Comparison of ENCODE assay signal across 9 cellular contexts in the genomic region with DNA sequence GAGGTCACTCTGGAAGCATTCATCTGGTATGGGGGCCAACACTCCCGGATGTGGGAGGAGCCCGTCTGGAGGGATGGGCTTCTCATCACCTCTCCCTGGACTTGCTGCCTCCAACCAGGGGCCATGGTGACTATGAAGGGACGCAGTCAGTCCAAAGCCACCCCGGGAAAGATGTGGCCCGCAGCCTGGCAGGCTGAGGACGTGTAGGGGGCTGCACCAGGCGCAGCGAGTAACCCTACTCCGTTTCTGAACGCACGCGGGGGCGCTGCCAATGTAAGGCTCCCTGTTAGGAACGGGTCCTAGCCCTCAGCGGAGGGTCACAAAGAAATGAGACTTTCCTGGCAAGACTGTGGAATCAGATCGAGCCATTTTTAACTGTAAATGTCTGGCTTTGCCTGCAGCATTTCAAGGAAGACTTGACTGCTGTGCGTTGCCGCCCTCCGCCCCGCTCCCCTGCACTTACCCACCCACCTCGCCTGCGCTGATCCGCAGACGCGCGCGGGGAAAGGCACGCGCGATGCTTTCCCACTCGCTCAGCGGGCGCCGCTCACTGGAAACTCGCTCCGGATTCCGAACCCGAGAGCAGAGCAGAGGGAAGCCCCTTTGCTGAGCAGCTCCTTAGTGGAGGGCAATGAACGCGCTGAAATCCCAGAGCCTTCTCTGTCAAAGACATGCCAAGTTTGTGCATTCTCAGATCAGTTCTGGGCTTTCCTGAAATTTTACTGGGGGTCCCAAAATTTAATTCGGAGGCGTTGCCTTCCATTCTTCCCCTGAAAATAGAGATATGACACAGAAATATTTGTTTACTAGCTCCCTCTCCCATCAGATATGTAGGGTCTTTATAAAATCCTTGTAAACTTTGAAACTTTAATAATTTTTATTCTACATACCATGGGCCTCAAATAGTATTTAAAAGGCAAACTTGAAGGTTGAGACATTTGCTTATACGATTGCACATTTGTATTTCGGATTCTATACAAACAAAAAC. TPM values are rescaled to one million over a fixed set of nuclear protein-coding genes. Genes with fewer than 3 reads are reported as not detected.
DNase-seq lines count a peak whose midpoint lies in the region; ATAC-seq and TF ChIP-seq lines count a peak whose summit lies in the region.
"Had no signal": no experiment of that assay in that cellular context is flagged by ENCODE, and none has a peak within 500 bp of the region (broad histone marks: within the 10 kb centered on the region; RNA-seq: fewer than 3 reads in every experiment).

No MANE protein-coding gene starts in this region.

- H3K4me3 Mint-ChIP-seq in activated T-helper 17 cell treated with anti-CD3 and anti-CD28 coated beads, Interleukin-2, amount 50 U/mL, for 72 hours: peak overlapping the region; percentile 6
- H3K4me3 Mint-ChIP-seq: activated naive CD4-positive, alpha-beta T cell treated with anti-CD3 and anti-CD28 coated beads, Interleukin-2, amount 50 U/mL, for 24 hours had no signal

- H3K4me1 Mint-ChIP-seq in activated T-helper 17 cell treated with anti-CD3 and anti-CD28 coated beads, Interleukin-2, amount 50 U/mL, for 72 hours: no peaks in the 10 kb centered on the region

- H3K27me3 ChIP-seq in smooth muscle cell (ENCODE audit: low read depth): no peaks in the 10 kb centered on the region

- DNase-seq in HFF-Myc (ENCODE audit: extremely low read depth, low read depth) (no peak), smooth muscle cell (lab: John Stamatoyannopoulos, UW; ENCODE audit: unreplicated experiment) (no peak), epidermal melanocyte (ENCODE audit: insufficient read length, low spot score) (no peak), cerebellar nuclear complex (lab: John Stamatoyannopoulos, UW) (no peak), UCSD-AML1 (lab: John Stamatoyannopoulos, UW; ENCODE audit: unreplicated experiment) (no peak)

- no peaks in the 10 kb centered on the region for H4K20me1 ChIP-seq in smooth muscle cell (ENCODE audit: low read depth)

- H2AFZ ChIP-seq in smooth muscle cell (ENCODE audit: low read depth): peak overlapping the region; percentile 89

- no peak overlapping the region for H3K27ac ChIP-seq in smooth muscle cell (ENCODE audit: low read depth)

- peak overlapping the region; percentile 2 for H3K9ac ChIP-seq in smooth muscle cell (ENCODE audit: low read depth)

- H3F3A ChIP-seq in smooth muscle cell (ENCODE audit: low read depth): no peaks in the 10 kb centered on the region

- no peaks in the 10 kb centered on the region for H3K79me2 ChIP-seq in smooth muscle cell (ENCODE audit: low read depth)

- WGBS in smooth muscle cell (ENCODE audit: low lambda C conversion rate): 2% methylated on average over 43 of the region's 44 CpGs

- peak overlapping the region; percentile 95 for H3K4me2 ChIP-seq in smooth muscle cell

- no peak for ATAC-seq in activated T-helper 17 cell treated with anti-CD3 and anti-CD28 coated beads, Interleukin-2, amount 50 U/mL, for 72 hours (replicated peaks)
- no peak for ATAC-seq in activated CD4-positive, CD25-positive, alpha-beta regulatory T cell treated with anti-CD3 and anti-CD28 coated beads, Interleukin-2, amount 50 U/mL, for 24 hours

- no peaks in the 10 kb centered on the region for H3K9me3 Mint-ChIP-seq in activated T-helper 17 cell treated with anti-CD3 and anti-CD28 coated beads, Interleukin-2, amount 50 U/mL, for 72 hours
- H3K9me3 Mint-ChIP-seq: activated naive CD4-positive, alpha-beta T cell treated with anti-CD3 and anti-CD28 coated beads, Interleukin-2, amount 50 U/mL, for 24 hours had no signal

- peaks cover 17% of the 10 kb centered on the region for H3K4me1 ChIP-seq in smooth muscle cell (ENCODE audit: low read depth)

- TF ChIP-seq CTCF in HFF-Myc (IDR thresholded peaks at IDR 0.05; ENCODE audit: low read depth, low read length, missing control alignments) (no peak), smooth muscle cell (IDR thresholded peaks at IDR 0.05; ENCODE audit: borderline replicate concordance, insufficient read depth, poor library complexity, severe bottlenecking) (no peak)

- no peaks in the 10 kb centered on the region for H3K36me3 Mint-ChIP-seq in activated T-helper 17 cell treated with anti-CD3 and anti-CD28 coated beads, Interleukin-2, amount 50 U/mL, for 72 hours (ENCODE audit: low read depth)
- H3K36me3 Mint-ChIP-seq: activated naive CD4-positive, alpha-beta T cell treated with anti-CD3 and anti-CD28 coated beads, Interleukin-2, amount 50 U/mL, for 24 hours had no signal

- H3K27me3 Mint-ChIP-seq in activated T-helper 17 cell treated with anti-CD3 and anti-CD28 coated beads, Interleukin-2, amount 50 U/mL, for 72 hours: peaks cover 57% of the 10 kb centered on the region

- H3K4me3 ChIP-seq in HFF-Myc (replicated peaks; ENCODE audit: low read depth, low read length): 0 out of 2 replicates have a peak overlapping the region, but pooled peaks have one; percentile 4
- peak overlapping the region; percentile 45 for H3K4me3 ChIP-seq in iPS-18c (ENCODE audit: insufficient read depth, low read depth, low read length)
- H3K4me3 ChIP-seq in smooth muscle cell: peak overlapping the region; percentile 55

- H3K36me3 ChIP-seq in smooth muscle cell (ENCODE audit: low read depth): no peaks in the 10 kb centered on the region

- H3K27ac Mint-ChIP-seq in activated T-helper 17 cell treated with anti-CD3 and anti-CD28 coated beads, Interleukin-2, amount 50 U/mL, for 72 hours: no peak overlapping the region
- H3K27ac Mint-ChIP-seq: activated naive CD4-positive, alpha-beta T cell treated with anti-CD3 and anti-CD28 coated beads, Interleukin-2, amount 50 U/mL, for 24 hours had no signal

- H3K9me3 ChIP-seq in iPS-18c (ENCODE audit: control insufficient read depth, insufficient read depth, low read length) (no peaks in the 10 kb centered on the region), smooth muscle cell (replicated peaks; ENCODE audit: low read depth) (no peaks in the 10 kb centered on the region)

RNA-seq across cellular contexts. Expression of a gene that starts 54.9 kb away (rescaled TPM):
- under 1 TPM in 1 of 2 donors, not detected in 1; 0.06 TPM for total RNA-seq in activated T-helper 17 cell treated with anti-CD3 and anti-CD28 coated beads, Interleukin-2, amount 50 U/mL, for 72 hours
- total RNA-seq in smooth muscle cell: 2.9 and 3.8 TPM in 2 replicates
- 0.46 TPM in 1 of 2 replicates, not detected in the other for polyA plus RNA-seq in smooth muscle cell

Comparison
In these comparisons a context has a peak if more than half of its experiments do, and no peak if none do; other contexts are left out.
1. H3K4me3 ChIP-seq: peak in every context shown above with its lines; median percentile 55 in smooth muscle cell; 45 in iPS-18c; 4 in HFF-Myc.